ENCODE assay signal across 25 cellular contexts in the genomic region with DNA sequence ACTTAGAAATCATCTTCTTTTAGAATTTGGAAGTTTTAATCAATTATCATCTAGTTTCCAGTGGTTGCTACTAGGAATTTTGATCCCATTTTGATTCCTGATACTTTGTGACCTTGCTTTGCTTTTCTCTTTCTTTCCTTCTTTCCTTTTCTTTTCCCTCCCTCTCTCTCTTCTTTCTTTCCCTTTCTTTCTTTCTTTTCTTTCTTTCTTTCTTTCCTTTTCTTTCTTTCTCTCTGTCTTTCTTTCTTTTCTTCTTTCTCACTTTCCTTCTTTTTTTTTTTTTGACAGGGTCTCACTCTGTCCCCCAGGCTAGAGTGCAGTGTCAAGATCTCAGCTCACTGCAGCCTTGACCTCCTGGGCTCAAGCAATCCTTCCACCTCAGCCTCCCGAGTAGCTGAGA.
DNase-seq lines count a peak whose midpoint lies in the region; ATAC-seq and TF ChIP-seq lines count a peak whose summit lies in the region.
"Had no signal": no experiment of that assay in that cellular context is flagged by ENCODE, and none has a peak within 500 bp of the region (broad histone marks: within the 10 kb centered on the region; RNA-seq: fewer than 3 reads in every experiment).

No MANE protein-coding gene starts in this region.

- 0 out of 2 replicates have a peak, but pooled peaks cover 2% of the 10 kb centered on the region for H3K9me3 Mint-ChIP-seq in WTC11
- no peaks in the 10 kb centered on the region for H3K9me3 Mint-ChIP-seq in central memory CD8-positive, alpha-beta T cell
- H3K9me3 Mint-ChIP-seq in stimulated activated effector memory CD8-positive, alpha-beta T cell treated with anti-CD3 and anti-CD28 coated beads, Interleukin-12 subunit alpha, Interleukin-12 subunit beta, amount 100 ng/mL, for 72 hours = no peaks in the 10 kb centered on the region
- H3K9me3 Mint-ChIP-seq: CD4-positive, alpha-beta memory T cell; CD8-positive, alpha-beta memory T cell had no signal

- H3K36me3 Mint-ChIP-seq in WTC11 = no peaks in the 10 kb centered on the region
- H3K36me3 Mint-ChIP-seq in central memory CD8-positive, alpha-beta T cell (ENCODE audit: insufficient read depth) = peaks cover 1% of the 10 kb centered on the region
- H3K36me3 Mint-ChIP-seq in stimulated activated effector memory CD8-positive, alpha-beta T cell treated with anti-CD3 and anti-CD28 coated beads, Interleukin-12 subunit alpha, Interleukin-12 subunit beta, amount 100 ng/mL, for 72 hours = no peaks in the 10 kb centered on the region
- H3K36me3 Mint-ChIP-seq: CD14-positive monocyte; CD4-positive, alpha-beta memory T cell; CD4-positive, CD25-positive, alpha-beta regulatory T cell; CD8-positive, alpha-beta memory T cell had no signal

- TF ChIP-seq CTCF in HEK293 (tag by site-specific recombination; IDR thresholded peaks at IDR 0.05) (no peak), WTC11 (IDR thresholded peaks at IDR 0.05) (no peak), foreskin keratinocyte (conservative IDR thresholded peaks at IDR 0.05) (no peak)

- no peak overlapping the region for H3K4me3 Mint-ChIP-seq in WTC11
- no peak overlapping the region for H3K4me3 Mint-ChIP-seq in central memory CD8-positive, alpha-beta T cell
- H3K4me3 Mint-ChIP-seq in stimulated activated effector memory CD8-positive, alpha-beta T cell treated with anti-CD3 and anti-CD28 coated beads, Interleukin-12 subunit alpha, Interleukin-12 subunit beta, amount 100 ng/mL, for 72 hours = no peak overlapping the region
- H3K4me3 Mint-ChIP-seq: CD14-positive monocyte; CD4-positive, alpha-beta memory T cell; CD4-positive, CD25-positive, alpha-beta regulatory T cell; CD8-positive, alpha-beta memory T cell had no signal

- POLR2A ChIA-PET in HEK293 (lab: Yijun Ruan, JAX) = no interaction called here
- POLR2A ChIA-PET in WTC11 (lab: Charles Lee) = no interaction called here

- H3K27ac Mint-ChIP-seq in WTC11 = no peak overlapping the region
- peak overlapping the region; percentile 38 for H3K27ac Mint-ChIP-seq in central memory CD8-positive, alpha-beta T cell (ENCODE audit: low read depth)
- H3K27ac Mint-ChIP-seq in stimulated activated effector memory CD8-positive, alpha-beta T cell treated with anti-CD3 and anti-CD28 coated beads, Interleukin-12 subunit alpha, Interleukin-12 subunit beta, amount 100 ng/mL, for 72 hours = peak overlapping the region; percentile 36
- H3K27ac Mint-ChIP-seq: CD4-positive, CD25-positive, alpha-beta regulatory T cell had no signal

- no peaks in the 10 kb centered on the region for H3K27me3 Mint-ChIP-seq in WTC11 (ENCODE audit: low read depth)
- no peaks in the 10 kb centered on the region for H3K27me3 Mint-ChIP-seq in central memory CD8-positive, alpha-beta T cell

- no peaks in the 10 kb centered on the region for H3K9me3 ChIP-seq in HEK293 (ENCODE audit: control insufficient read depth, insufficient read depth, low read depth, low read length)
- H3K9me3 ChIP-seq: BE2C had no signal

- no peak overlapping the region for H3K4me3 ChIP-seq in HEK293 (ENCODE audit: low read depth, low read length)
- H3K4me3 ChIP-seq: BLaER1, GM12878 had no signal

- H3K4me1 ChIP-seq in HEK293 (ENCODE audit: control insufficient read depth, insufficient read depth, low read length) (0 out of 2 replicates have a peak, but pooled peaks cover 2% of the 10 kb centered on the region), foreskin keratinocyte (peaks cover 25% of the 10 kb centered on the region)
- H3K4me1 ChIP-seq: BE2C, BLaER1 had no signal

- H3K27ac ChIP-seq in HEK293 (ENCODE audit: extremely low read depth, low read depth, low read length) = no peak overlapping the region
- H3K27ac ChIP-seq in foreskin keratinocyte = no peak overlapping the region
- H3K27ac ChIP-seq: BLaER1 had no signal

- CTCF ChIA-PET in HEK293 (lab: Yijun Ruan, JAX) = interaction anchor here (0.9 kb wide), 1 partner anchor 15 kb away, joined by 5 read pairs; no protein-coding TSS in a partner anchor
- CTCF ChIA-PET in WTC11 (lab: Charles Lee) = no interaction called here

- H3K4me1 Mint-ChIP-seq in WTC11 = peaks cover 9% of the 10 kb centered on the region
- no peaks in the 10 kb centered on the region for H3K4me1 Mint-ChIP-seq in central memory CD8-positive, alpha-beta T cell
- no peaks in the 10 kb centered on the region for H3K4me1 Mint-ChIP-seq in stimulated activated effector memory CD8-positive, alpha-beta T cell treated with anti-CD3 and anti-CD28 coated beads, Interleukin-12 subunit alpha, Interleukin-12 subunit beta, amount 100 ng/mL, for 72 hours
- H3K4me1 Mint-ChIP-seq: CD14-positive monocyte; CD4-positive, alpha-beta memory T cell; CD4-positive, CD25-positive, alpha-beta regulatory T cell; CD8-positive, alpha-beta memory T cell had no signal

- H3K27me3 ChIP-seq in foreskin keratinocyte = no peaks in the 10 kb centered on the region
- H3K27me3 ChIP-seq: BE2C, BLaER1 had no signal

- H3K36me3 ChIP-seq in HEK293 (ENCODE audit: control insufficient read depth in 2 of 2, insufficient read depth in 1 of 2, low read length in 2 of 2) = no peaks in the 10 kb centered on the region
- H3K36me3 ChIP-seq: BE2C, BLaER1 had no signal

- ATAC-seq in WTC11 (no peak), foreskin keratinocyte (no peak)
- ATAC-seq in central memory CD8-positive, alpha-beta T cell (replicated peaks; ENCODE audit: extremely low read depth, poor library complexity, severe bottlenecking) = no peak
- ATAC-seq in stimulated activated effector memory CD8-positive, alpha-beta T cell treated with anti-CD3 and anti-CD28 coated beads, Interleukin-12 subunit alpha, Interleukin-12 subunit beta, amount 100 ng/mL, for 72 hours = no peak
- ATAC-seq: GM12878 had no signal

- DNase-seq in WTC11 (ENCODE audit: low spot score) (no peak), foreskin keratinocyte (no peak), NCI-H774 (lab: John Stamatoyannopoulos, UW) (no peak), NCI-H128 (lab: John Stamatoyannopoulos, UW; ENCODE audit: unreplicated experiment) (no peak)
- no peak for DNase-seq in central memory CD8-positive, alpha-beta T cell (ENCODE audit: low spot score in 2 of 2)
- DNase-seq in stimulated activated effector memory CD8-positive, alpha-beta T cell treated with anti-CD3 and anti-CD28 coated beads, Interleukin-12 subunit alpha, Interleukin-12 subunit beta, amount 100 ng/mL, for 72 hours (ENCODE audit: low spot score in 2 of 2) = no peak
- DNase-seq: 8988T; ACHN; BE2C; C1 segment of cervical spinal cord; CD4-positive, alpha-beta memory T cell; CD4-positive, CD25-positive, alpha-beta regulatory T cell; CD8-positive, alpha-beta memory T cell; COR-L47; DMS 273 treated with DMSO at 0.1 percent for 48 hours; DMS153; DMS53; DMS79; DND-41; EL; GDM1 had no signal

TF ChIP-seq in HEK293, 187 proteins besides CTCF, POLR2A, EP300 and RAD21:
- TF ChIP-seq KLF10 (tag by site-specific recombination; IDR thresholded peaks at IDR 0.05) = no peak
- TF ChIP-seq ZNF426 (tag by site-specific recombination; IDR thresholded peaks at IDR 0.05) = no peak
- peak; percentile 90 for TF ChIP-seq PRDM1 (tag by site-specific recombination; IDR thresholded peaks at IDR 0.05)
- TF ChIP-seq ZNF140 (tag by site-specific recombination; IDR thresholded peaks at IDR 0.05) = no peak
- TF ChIP-seq ZNF366 (tag by site-specific recombination; conservative IDR thresholded peaks at IDR 0.05) = peak; percentile 64; the same call in 1 of the 2 replicates
- TF ChIP-seq ZNF561 (tag by site-specific recombination; IDR thresholded peaks at IDR 0.05; ENCODE audit: borderline replicate concordance) = no peak
- TF ChIP-seq ZNF792 (tag by site-specific recombination; IDR thresholded peaks at IDR 0.05) = no peak
- TF ChIP-seq ZNF2 (tag by site-specific recombination; IDR thresholded peaks at IDR 0.05) = no peak
- no peak for TF ChIP-seq HOXC10 (CRISPR knock-in tag; IDR thresholded peaks at IDR 0.05)
- no peak for TF ChIP-seq RBAK (tag by site-specific recombination; IDR thresholded peaks at IDR 0.05)

TF ChIP-seq in WTC11, 78 proteins besides CTCF, POLR2A, EP300 and RAD21:
- no peak for TF ChIP-seq OVOL2 (CRISPR knock-in tag; IDR thresholded peaks at IDR 0.05; ENCODE audit: borderline replicate concordance)
- TF ChIP-seq, protein P1, sequence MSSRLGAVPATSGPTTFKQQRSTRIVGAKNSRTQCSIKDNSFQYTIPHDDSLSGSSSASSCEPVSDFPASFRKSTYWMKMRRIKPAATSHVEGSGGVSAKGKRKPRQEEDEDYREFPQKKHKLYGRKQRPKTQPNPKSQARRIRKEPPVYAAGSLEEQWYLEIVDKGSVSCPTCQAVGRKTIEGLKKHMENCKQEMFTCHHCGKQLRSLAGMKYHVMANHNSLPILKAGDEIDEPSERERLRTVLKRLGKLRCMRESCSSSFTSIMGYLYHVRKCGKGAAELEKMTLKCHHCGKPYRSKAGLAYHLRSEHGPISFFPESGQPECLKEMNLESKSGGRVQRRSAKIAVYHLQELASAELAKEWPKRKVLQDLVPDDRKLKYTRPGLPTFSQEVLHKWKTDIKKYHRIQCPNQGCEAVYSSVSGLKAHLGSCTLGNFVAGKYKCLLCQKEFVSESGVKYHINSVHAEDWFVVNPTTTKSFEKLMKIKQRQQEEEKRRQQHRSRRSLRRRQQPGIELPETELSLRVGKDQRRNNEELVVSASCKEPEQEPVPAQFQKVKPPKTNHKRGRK (CRISPR knock-in tag; IDR thresholded peaks at IDR 0.05; ENCODE audit: borderline replicate concordance) = 0 out of 2 replicates have a peak, but pooled peaks have one; percentile 31
